ENCODE assay signal across 8 cellular contexts in the genomic region with DNA sequence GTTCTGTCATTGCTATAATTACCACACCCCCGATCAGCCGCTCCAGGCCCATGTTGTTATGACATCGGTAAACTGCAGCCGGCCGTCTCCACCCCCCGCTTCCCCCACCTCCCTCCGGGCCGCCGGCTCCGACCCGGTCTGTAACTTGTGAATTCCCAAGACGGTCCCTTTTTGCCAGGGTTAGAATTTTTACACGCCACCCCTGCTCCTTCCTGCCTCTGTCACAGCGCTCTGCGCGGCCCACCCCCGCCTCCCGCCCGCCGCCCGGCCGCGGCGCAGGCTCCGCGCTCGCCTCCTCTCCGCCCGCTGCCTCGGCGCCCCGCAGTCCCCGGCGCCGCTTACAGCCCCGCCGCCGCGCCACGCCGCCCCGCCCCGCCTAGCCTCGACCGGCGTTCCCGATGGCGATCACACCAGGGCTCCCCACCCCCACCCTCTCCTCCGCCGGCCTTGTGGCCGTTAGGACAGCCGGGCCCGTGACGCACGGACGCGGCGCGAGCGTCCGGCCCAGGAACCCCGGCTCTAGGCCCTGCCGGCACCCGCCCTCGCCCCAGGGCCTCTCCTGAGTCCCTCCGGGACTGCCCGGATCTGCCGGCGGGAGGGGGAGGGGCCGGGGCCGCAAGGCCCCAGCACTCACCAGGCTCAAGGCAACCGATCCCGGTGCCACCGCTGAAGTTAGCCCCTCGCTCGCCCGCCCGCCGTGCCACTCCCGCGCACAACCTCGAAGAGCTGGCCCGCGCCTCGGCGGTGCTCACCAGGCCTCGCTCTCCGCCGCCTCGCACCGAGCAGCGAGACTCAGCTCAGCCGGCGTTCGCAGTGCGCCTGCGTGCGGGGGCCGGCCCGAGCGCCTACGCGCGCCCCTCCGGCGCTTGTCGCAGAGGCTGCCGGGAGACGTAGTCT. TPM values are rescaled to one million over a fixed set of nuclear protein-coding genes. Genes with fewer than 3 reads are reported as not detected.
A peak's percentile ranks its signal among the peaks of the same experiment; 100 is the strongest.
DNase-seq lines count a peak whose midpoint lies in the region; ATAC-seq and TF ChIP-seq lines count a peak whose summit lies in the region.

A gene (minus strand): TSS at position 817 of the 897 bp plus-strand sequence. CDS start 18,374 bp downstream, outside the sequence.

- peak; percentile 86 for ATAC-seq in GM19463 (IDR thresholded peaks at IDR 0.05; ENCODE audit: unreplicated experiment)

- peak within 1 kb of the TSS; percentile 90 for H3K27ac ChIP-seq in CD8-positive, alpha-beta memory T cell (ENCODE audit: low read depth, low read length)
- H3K27ac ChIP-seq in HL-60 (replicated peaks), result peak within 1 kb of the TSS; percentile 88

- no peaks in the 10 kb centered on the region for H3K36me3 ChIP-seq in CD8-positive, alpha-beta memory T cell (ENCODE audit: insufficient read depth, low read length)

- H3K27me3 Mint-ChIP-seq in CD8-positive, alpha-beta memory T cell, result no peaks in the 10 kb centered on the region

- H3K9me3 Mint-ChIP-seq in CD8-positive, alpha-beta memory T cell, result no peaks in the 10 kb centered on the region

- POLR2A ChIA-PET in CD8-positive, alpha-beta memory T cell (lab: Charles Lee), result interaction anchor here (0.7 to 2.7 kb wide), 8 partner anchors 11 to 1073 kb away, joined by 3 to 27 read pairs (median 4); a partner anchor contains a TSS

- TF ChIP-seq CTCF in HL-60 (IDR thresholded peaks at IDR 0.05; ENCODE audit: insufficient read depth, low read length), result no peak

- peaks cover 7 to 8% (median 7%) of the 10 kb centered on the region in 3 donors for H3K36me3 Mint-ChIP-seq in CD8-positive, alpha-beta memory T cell

- peaks cover 35% of the 10 kb centered on the region for H3K4me1 ChIP-seq in CD8-positive, alpha-beta memory T cell (ENCODE audit: insufficient read depth, low read length)

- H3K9me3 ChIP-seq in CD8-positive, alpha-beta memory T cell (ENCODE audit: low read length), result no peaks in the 10 kb centered on the region

- H3K4me1 Mint-ChIP-seq in CD8-positive, alpha-beta memory T cell, result peaks cover 43 to 49% (median 47%) of the 10 kb centered on the region in 3 donors

- H3K27ac Mint-ChIP-seq in CD8-positive, alpha-beta memory T cell, result peak within 1 kb of the TSS; percentile 75 to 100 (median 94)

- H3K27me3 ChIP-seq in CD8-positive, alpha-beta memory T cell (ENCODE audit: insufficient read depth, low read length, poor library complexity, severe bottlenecking), result no peaks in the 10 kb centered on the region
- no peaks in the 10 kb centered on the region for H3K27me3 ChIP-seq in HL-60 (ENCODE audit: insufficient read depth, poor library complexity, severe bottlenecking)

- H3K4me3 ChIP-seq in CD8-positive, alpha-beta memory T cell (ENCODE audit: low read length), result peak within 1 kb of the TSS; percentile 78
- H3K4me3 ChIP-seq in HL-60 (replicated peaks; ENCODE audit: insufficient read depth, low read length), result peak within 1 kb of the TSS; percentile 82

- CTCF ChIA-PET in CD8-positive, alpha-beta memory T cell (lab: Charles Lee), result interaction anchor here (0.7 to 1.6 kb wide), 6 partner anchors 69 to 165 kb away, joined by 3 to 6 read pairs (median 4); a partner anchor contains a TSS

- peak within 1 kb of the TSS; percentile 71 to 93 (median 89) for H3K4me3 Mint-ChIP-seq in CD8-positive, alpha-beta memory T cell

- peak; percentile 79 to 90 (median 90) for DNase-seq in CD8-positive, alpha-beta memory T cell
- peak; percentile 81 to 85 for DNase-seq in HL-60 (ENCODE audit: low read depth in 1 of 2, low spot score in 1 of 2)
- peak; percentile 80 for DNase-seq in NK-92 treated with Interleukin-12 subunit alpha and Interleukin-12 subunit beta, amount 100 ng/mL, for 24 hours (lab: John Stamatoyannopoulos, UW)
- DNase-seq in activated CD8-positive, alpha-beta memory T cell treated with anti-CD3 and anti-CD28 coated beads for 24 hours, result peak; percentile 93
- DNase-seq in effector CD4-positive, alpha-beta T cell, result peak; percentile 79
- peak; percentile 92 to 93 for DNase-seq in lung microvascular endothelial cell (ENCODE audit: low read depth in 2 of 2)
- DNase-seq in stimulated activated CD4-positive, alpha-beta T cell treated with anti-CD3 and anti-CD28 coated beads, TNF-alpha, amount 100 ng/mL, for 4 hours (ENCODE audit: low read depth in 3 of 3), result peak; percentile 68 to 81 (median 77)

RNA-seq across cellular contexts. Expression of the gene that starts here (rescaled TPM):
- total RNA-seq in CD8-positive, alpha-beta memory T cell, result 10 to 100 TPM; 58.6 to 60.4 TPM
- 49.1 TPM for polyA plus RNA-seq in CD8-positive, alpha-beta memory T cell
- 19.8 and 20.6 TPM in 2 replicates for total RNA-seq in lung microvascular endothelial cell

Comparison
In these comparisons a context has a peak if more than half of its experiments do, and no peak if none do; other contexts are left out.
1. Peak in every context shown above with its lines: DNase-seq, ATAC-seq, H3K4me3 ChIP-seq and H3K27ac ChIP-seq.